In genomic region chr6:46376562-46376969, GRCh38 we compare ENCODE assay signal across 10 cellular contexts.
DNase-seq lines count a peak whose midpoint lies in the region; ATAC-seq, FAIRE-seq and TF ChIP-seq lines count a peak whose summit lies in the region.
"Had no signal": no experiment of that assay in that cellular context is flagged by ENCODE, and none has a peak within 500 bp of the region (broad histone marks: within the 10 kb centered on the region; RNA-seq: fewer than 3 reads in every experiment).

No MANE protein-coding gene starts in this region.

- no peaks in the 10 kb centered on the region for H3K27me3 ChIP-seq in naive thymus-derived CD4-positive, alpha-beta T cell (ENCODE audit: control insufficient read depth in 2 of 2, insufficient read depth in 2 of 2, low read length in 2 of 2)
- H3K27me3 ChIP-seq in small intestine (ENCODE audit: control insufficient read depth in 2 of 2, insufficient read depth in 2 of 2, low read length in 2 of 2) = no peaks in the 10 kb centered on the region

- DNase-seq in NAMALWA (ENCODE audit: low spot score) (peak; percentile 49), omental fat pad (ENCODE audit: low spot score) (no peak), HPDE6-E6E7 (ENCODE audit: extremely low spot score) (no peak), NCI-H1436 treated with DMSO at 0.1 percent for 48 hours (lab: John Stamatoyannopoulos, UW) (no peak), small intestine (no peak)
- DNase-seq in naive thymus-derived CD4-positive, alpha-beta T cell = no peak
- DNase-seq: activated CD8-positive, alpha-beta memory T cell treated with anti-CD3 and anti-CD28 coated beads for 24 hours; trophoblast cell had no signal

- H3K36me3 ChIP-seq in naive thymus-derived CD4-positive, alpha-beta T cell (ENCODE audit: control insufficient read depth in 2 of 3, insufficient read depth in 3 of 3, low read length in 3 of 3) = no peaks in the 10 kb centered on the region
- no peaks in the 10 kb centered on the region for H3K36me3 ChIP-seq in small intestine (ENCODE audit: control insufficient read depth in 2 of 2, insufficient read depth in 2 of 2, low read length in 2 of 2)

- CTCF ChIA-PET in naive thymus-derived CD4-positive, alpha-beta T cell (lab: Charles Lee) = no interaction called here

- intact Hi-C loops in naive thymus-derived CD4-positive, alpha-beta T cell (cut with micrococcal nuclease) = no loop called here

- H3K9me3 Mint-ChIP-seq in naive thymus-derived CD4-positive, alpha-beta T cell = peaks cover 0 to 2% (median 0%) of the 10 kb centered on the region in 11 donors

- peaks cover 0 to 6% of the 10 kb centered on the region in 2 donors for H3K4me1 ChIP-seq in naive thymus-derived CD4-positive, alpha-beta T cell (ENCODE audit: control insufficient read depth in 2 of 2, insufficient read depth in 2 of 2, low read length in 2 of 2)
- peaks cover 0 to 9% of the 10 kb centered on the region in 2 donors for H3K4me1 ChIP-seq in small intestine (ENCODE audit: control insufficient read depth in 2 of 2, insufficient read depth in 1 of 2, low read depth in 1 of 2, low read length in 1 of 2)

- 59 to 72% (median 61%) methylated on average over 7 of the region's 7 CpGs for WGBS in small intestine, 3 donors

- POLR2A ChIA-PET in naive thymus-derived CD4-positive, alpha-beta T cell (lab: Charles Lee) = no interaction called here

- peaks cover 8 to 35% (median 21%) of the 10 kb centered on the region in 5 donors for H3K27me3 Mint-ChIP-seq in naive thymus-derived CD4-positive, alpha-beta T cell

- H3K4me1 Mint-ChIP-seq in naive thymus-derived CD4-positive, alpha-beta T cell = peaks cover 0 to 8% (median 0%) of the 10 kb centered on the region in 7 donors

- H3K4me3 ChIP-seq in naive thymus-derived CD4-positive, alpha-beta T cell (ENCODE audit: low read length) = no peak overlapping the region
- no peak overlapping the region for H3K4me3 ChIP-seq in small intestine (ENCODE audit: low read depth in 1 of 2, low read length in 2 of 2)

- no peak for TF ChIP-seq CTCF in omental fat pad (IDR thresholded peaks at IDR 0.05)

- H3K27ac Mint-ChIP-seq in naive thymus-derived CD4-positive, alpha-beta T cell = no peak overlapping the region

- no peak overlapping the region for H3K27ac ChIP-seq in naive thymus-derived CD4-positive, alpha-beta T cell (ENCODE audit: low read depth, low read length)
- H3K27ac ChIP-seq in small intestine (ENCODE audit: low read depth in 1 of 2, low read length in 1 of 2) = peak overlapping the region in 1 of 2 donors; percentile 34

- FAIRE-seq in small intestine (lab: Jason Lieb, UNC) = no peak

- no peaks in the 10 kb centered on the region for H3K36me3 Mint-ChIP-seq in naive thymus-derived CD4-positive, alpha-beta T cell

- H3K9me3 ChIP-seq in naive thymus-derived CD4-positive, alpha-beta T cell (ENCODE audit: control insufficient read depth in 2 of 3, low read length in 3 of 3) = no peaks in the 10 kb centered on the region
- H3K9me3 ChIP-seq in small intestine (ENCODE audit: control insufficient read depth, low read depth) = no peaks in the 10 kb centered on the region

- H3K4me3 Mint-ChIP-seq in naive thymus-derived CD4-positive, alpha-beta T cell = peak overlapping the region in 1 of 10 donors; percentile 62

- ATAC-seq in GM19023 (IDR thresholded peaks at IDR 0.05; ENCODE audit: unreplicated experiment) (peak; percentile 85), HG02763 (IDR thresholded peaks at IDR 0.05; ENCODE audit: unreplicated experiment) (peak; percentile 93), omental fat pad (ENCODE audit: low FRiP score) (no peak)
- peak; percentile 56 for ATAC-seq in naive thymus-derived CD4-positive, alpha-beta T cell
